Comparison of ENCODE assay signal across 18 cellular contexts in genomic region chr1:51168266-51168845, GRCh38.
DNase-seq lines count a peak whose midpoint lies in the region; ATAC-seq, FAIRE-seq and TF ChIP-seq lines count a peak whose summit lies in the region.
"Had no signal": no experiment of that assay in that cellular context is flagged by ENCODE, and none has a peak within 500 bp of the region (broad histone marks: within the 10 kb centered on the region; RNA-seq: fewer than 3 reads in every experiment).

No MANE protein-coding gene starts in this region.

- ATAC-seq in PC-3 (no peak), HG03175 (IDR thresholded peaks at IDR 0.05; ENCODE audit: unreplicated experiment) (no peak), HepG2 (no peak)
- ATAC-seq: gastroesophageal sphincter, T-helper 17 cell had no signal

- no peaks in the 10 kb centered on the region for H3K36me3 Mint-ChIP-seq in MCF 10A (ENCODE audit: insufficient read depth, unreplicated experiment)
- H3K36me3 Mint-ChIP-seq: immature natural killer cell had no signal

- TF ChIP-seq CTCF in mammary epithelial cell (conservative IDR thresholded peaks at IDR 0.05 in 1 of 2, IDR thresholded peaks at IDR 0.05 in 1 of 2; ENCODE audit: extremely low read depth in 1 of 2, insufficient read depth in 1 of 2, low read depth in 1 of 2, low read length in 2 of 2) (no peak), MCF 10A (IDR thresholded peaks at IDR 0.05; ENCODE audit: unreplicated experiment) (no peak), PC-3 (conservative IDR thresholded peaks at IDR 0.05; ENCODE audit: low read depth, low read length) (no peak), fibroblast of pulmonary artery (IDR thresholded peaks at IDR 0.05; ENCODE audit: low read length, missing control alignments) (no peak), HepG2 (CRISPR knock-in tag; IDR thresholded peaks at IDR 0.05) (no peak), brain microvascular endothelial cell (IDR thresholded peaks at IDR 0.05; ENCODE audit: low read depth, low read length, missing control alignments) (no peak)

- H3K27ac ChIP-seq in mammary epithelial cell (ENCODE audit: insufficient read depth, low read depth, low read length) (no peak overlapping the region), PC-3 (ENCODE audit: low read length) (no peak overlapping the region), HepG2 (ENCODE audit: extremely low read length, insufficient read depth, low read length) (no peak overlapping the region), brain microvascular endothelial cell (no peak overlapping the region)
- H3K27ac ChIP-seq: ascending aorta, gastroesophageal sphincter, suprapubic skin had no signal

- H3K79me2 ChIP-seq in mammary epithelial cell (ENCODE audit: insufficient read depth, low read length) (no peaks in the 10 kb centered on the region), PC-3 (ENCODE audit: low read length) (no peaks in the 10 kb centered on the region), HepG2 (ENCODE audit: insufficient read depth, low read length) (no peaks in the 10 kb centered on the region)

- H3K27ac Mint-ChIP-seq in MCF 10A (ENCODE audit: low read depth, unreplicated experiment) = no peak overlapping the region
- H3K27ac Mint-ChIP-seq: immature natural killer cell, T-helper 17 cell had no signal

- H3K9ac ChIP-seq in mammary epithelial cell (ENCODE audit: insufficient read depth, low read length) = no peak overlapping the region
- H3K9ac ChIP-seq in PC-3 (ENCODE audit: low read length) = no peak overlapping the region
- H3K9ac ChIP-seq in HepG2 (ENCODE audit: insufficient read depth, low read depth, low read length) = no peak overlapping the region

- H3K9me3 ChIP-seq in mammary epithelial cell (replicated peaks; ENCODE audit: insufficient read depth, low read length) (no peaks in the 10 kb centered on the region), PC-3 (ENCODE audit: low read length) (no peaks in the 10 kb centered on the region), HepG2 (ENCODE audit: low read length) (no peaks in the 10 kb centered on the region)
- H3K9me3 ChIP-seq: ascending aorta, gastroesophageal sphincter, suprapubic skin had no signal

- H3K36me3 ChIP-seq in mammary epithelial cell (ENCODE audit: insufficient read depth, low read length) (no peaks in the 10 kb centered on the region), PC-3 (ENCODE audit: low read depth, low read length) (no peaks in the 10 kb centered on the region), HepG2 (replicated peaks in 1 of 2; ENCODE audit: control insufficient read depth in 1 of 2, insufficient read depth in 2 of 2, low read length in 2 of 2) (no peaks in the 10 kb centered on the region), brain microvascular endothelial cell (replicated peaks) (no peaks in the 10 kb centered on the region)
- H3K36me3 ChIP-seq: ascending aorta, gastroesophageal sphincter, suprapubic skin had no signal

- TF ChIP-seq RAD21 in HepG2 (CRISPR knock-in tag; IDR thresholded peaks at IDR 0.05) = no peak

- intact Hi-C loops in mammary epithelial cell (cut with micrococcal nuclease) (no loop called here), MCF 10A (cut with micrococcal nuclease) (no loop called here), PC-3 (cut with micrococcal nuclease) (no loop called here), HepG2 (cut with micrococcal nuclease; ENCODE audit: unreplicated experiment) (no loop called here)

- H3K9me3 Mint-ChIP-seq in MCF 10A (ENCODE audit: unreplicated experiment) = no peaks in the 10 kb centered on the region

- in situ Hi-C loops in mammary epithelial cell (cut with MboI; ENCODE audit: low sequenced_read_pairs in 2 of 2) (no loop called here), HepG2 (cut with HindIII; ENCODE audit: extremely low pct_ligation_motif_present, low pct_unique_long_range_greater_than_20kb) (no loop called here), brain microvascular endothelial cell (cut with HindIII; ENCODE audit: low pct_ligation_motif_present, low sequenced_read_pairs) (no loop called here)

- no peak for TF ChIP-seq POLR2A in HepG2 (IDR thresholded peaks at IDR 0.05; ENCODE audit: insufficient read depth in 1 of 2, low read depth in 2 of 2, low read length in 2 of 2)

- no TSS peak for BruUV-seq in mammary epithelial cell (replicated peaks; lab: Mats Ljungman, UMichigan)
- BruUV-seq in MCF 10A (replicated peaks; lab: Mats Ljungman, UMichigan) = no TSS peak
- BruUV-seq in PC-3 (replicated peaks; lab: Mats Ljungman, UMichigan) = no TSS peak
- no TSS peak for BruUV-seq in HepG2 (replicated peaks; lab: Mats Ljungman, UMichigan)

- peaks cover 9% of the 10 kb centered on the region for H3K4me1 ChIP-seq in mammary epithelial cell (ENCODE audit: insufficient read depth, low read length)
- H3K4me1 ChIP-seq in PC-3 (ENCODE audit: insufficient read depth, low read length) = peaks cover 30% of the 10 kb centered on the region
- no peaks in the 10 kb centered on the region for H3K4me1 ChIP-seq in HepG2 (ENCODE audit: insufficient read depth, low read length)
- H3K4me1 ChIP-seq: ascending aorta, suprapubic skin had no signal

- CTCF ChIA-PET in mammary epithelial cell (lab: Charles Lee; ENCODE audit: low non-redundant PET) = interaction anchor here (0.6 kb wide), 1 partner anchor 35 kb away, joined by 3 read pairs; no protein-coding TSS in a partner anchor
- CTCF ChIA-PET in MCF 10A (lab: Yijun Ruan, JAX) = interaction anchor here (0.9 to 1.3 kb wide), 4 partner anchors 11 to 78 kb away, joined by 3 to 6 read pairs (median 3); no protein-coding TSS in a partner anchor
- CTCF ChIA-PET in PC-3 (lab: Charles Lee) = no interaction called here
- CTCF ChIA-PET in HepG2 (lab: Yijun Ruan, JAX; ENCODE audit: low intra/inter-chr PET ratio, low total read pairs) = no interaction called here

- no peak overlapping the region for H3K4me2 ChIP-seq in mammary epithelial cell (ENCODE audit: insufficient read depth, low read depth, low read length)
- H3K4me2 ChIP-seq in PC-3 (ENCODE audit: low read length) = no peak overlapping the region
- H3K4me2 ChIP-seq in HepG2 (ENCODE audit: low read depth, low read length) = no peak overlapping the region

- H2AFZ ChIP-seq in mammary epithelial cell (ENCODE audit: low read depth, low read length) (peak overlapping the region; percentile 10), PC-3 (ENCODE audit: low read length) (0 out of 2 replicates have a peak overlapping the region, but pooled peaks have one; percentile 9), HepG2 (ENCODE audit: low read length) (no peak overlapping the region)

- H3K4me3 Mint-ChIP-seq in MCF 10A (ENCODE audit: unreplicated experiment) = no peak overlapping the region
- H3K4me3 Mint-ChIP-seq: immature natural killer cell, T-helper 17 cell had no signal

- H3K4me3 ChIP-seq in mammary epithelial cell (replicated peaks in 1 of 3; ENCODE audit: insufficient read depth in 1 of 3, low read depth in 2 of 3, low read length in 3 of 3) (no peak overlapping the region), PC-3 (ENCODE audit: low read length) (no peak overlapping the region), fibroblast of pulmonary artery (replicated peaks; ENCODE audit: low read depth, low read length) (no peak overlapping the region), HepG2 (replicated peaks in 1 of 3; ENCODE audit: insufficient read depth in 1 of 3, low read depth in 2 of 3, low read length in 3 of 3) (no peak overlapping the region), brain microvascular endothelial cell (ENCODE audit: low read depth, low read length) (no peak overlapping the region)
- H3K4me3 ChIP-seq: ascending aorta, gastroesophageal sphincter, suprapubic skin had no signal

- 55% methylated on average over 1 of the region's 1 CpG for WGBS in mammary epithelial cell (ENCODE audit: low coverage, missing lambda C conversion rate)
- whole genome bisulfite sequencing in HepG2 (ENCODE audit: low lambda C conversion rate) = 6% methylated on average over 1 of the region's 1 CpG

- no peak for TF ChIP-seq EP300 in HepG2 (IDR thresholded peaks at IDR 0.05; ENCODE audit: low read depth in 2 of 2, low read length in 2 of 2)
- TF ChIP-seq EP300 in HepG2 (CRISPR knock-in tag; IDR thresholded peaks at IDR 0.05; ENCODE audit: borderline replicate concordance) = no peak

- dilution Hi-C loops in mammary epithelial cell (cut with HindIII; ENCODE audit: low sequenced_read_pairs) = no loop called here

- POLR2A ChIA-PET in MCF 10A (lab: Yijun Ruan, JAX) = interaction anchor here (0.6 to 1.5 kb wide), 3 partner anchors 19 to 212 kb away, joined by 3 to 4 read pairs (median 3); no protein-coding TSS in a partner anchor
- POLR2A ChIA-PET in PC-3 (lab: Charles Lee; ENCODE audit: unreplicated experiment) = no interaction called here
- POLR2A ChIA-PET in HepG2 (lab: Yijun Ruan, JAX) = no interaction called here

- H3K27me3 Mint-ChIP-seq in MCF 10A (ENCODE audit: insufficient read depth, unreplicated experiment) = no peaks in the 10 kb centered on the region
- H3K27me3 Mint-ChIP-seq: T-helper 17 cell had no signal

- no peaks in the 10 kb centered on the region for H3K9me2 ChIP-seq in PC-3 (replicated peaks; ENCODE audit: low read length)

- H4K20me1 ChIP-seq in mammary epithelial cell (ENCODE audit: insufficient read depth, low read length) (no peaks in the 10 kb centered on the region), PC-3 (ENCODE audit: low read length) (no peaks in the 10 kb centered on the region), HepG2 (ENCODE audit: insufficient read depth, low read length) (no peaks in the 10 kb centered on the region)

- H3K27me3 ChIP-seq in mammary epithelial cell (ENCODE audit: insufficient read depth, low read length) (no peaks in the 10 kb centered on the region), PC-3 (ENCODE audit: low read length) (no peaks in the 10 kb centered on the region), HepG2 (ENCODE audit: control insufficient read depth in 1 of 2, insufficient read depth in 2 of 2, low read length in 2 of 2) (no peaks in the 10 kb centered on the region), brain microvascular endothelial cell (replicated peaks) (no peaks in the 10 kb centered on the region)
- H3K27me3 ChIP-seq: ascending aorta, gastroesophageal sphincter, suprapubic skin had no signal

- H3K4me1 Mint-ChIP-seq in MCF 10A (ENCODE audit: insufficient read depth, unreplicated experiment) = no peaks in the 10 kb centered on the region
- H3K4me1 Mint-ChIP-seq: immature natural killer cell had no signal

- DNase-seq in mammary epithelial cell = peak; percentile 10
- no peak for DNase-seq in MCF 10A (ENCODE audit: unreplicated experiment)
- DNase-seq in PC-3 = no peak
- peak; percentile 6 for DNase-seq in fibroblast of pulmonary artery (ENCODE audit: low read depth)
- no peak for DNase-seq in HepG2 (ENCODE audit: low spot score)
- DNase-seq in brain microvascular endothelial cell = no peak
- DNase-seq in EL = no peak
- DNase-seq: activated CD4-positive, alpha-beta T cell treated with anti-CD3 and anti-CD28 coated beads for 4 hours; activated T-cell treated with anti-CD3 and anti-CD28 coated beads, Interleukin-2, amount 50 U/mL, for 48 hours; immature natural killer cell; NCI-H1436 treated with DMSO at 0.1 percent for 48 hours; NCI-H524 treated with DMSO at 0.1 percent for 48 hours; stimulated activated CD4-positive, alpha-beta T cell treated with anti-CD3 and anti-CD28 coated beads, Interleukin-12 subunit alpha, Interleukin-12 subunit beta, amount 100 ng/mL, for 4 hours; T-helper 17 cell had no signal

- peaks cover 3% of the 10 kb centered on the region for H3F3A ChIP-seq in PC-3 (ENCODE audit: low read length, unreplicated experiment)

- no peak for FAIRE-seq in HepG2 (lab: Jason Lieb, UNC)

TF ChIP-seq in HepG2, 621 proteins besides CTCF, POLR2A, EP300 and RAD21 (continues in another document):
- TF ChIP-seq BCL6 (CRISPR knock-in tag; IDR thresholded peaks at IDR 0.05) = no peak

Comparison
In these comparisons a context has a peak if more than half of its experiments do, and no peak if none do; other contexts are left out.
1. DNase-seq: peak in mammary epithelial cell (single experiment) and fibroblast of pulmonary artery (single experiment); none in MCF 10A (single experiment), PC-3 (single experiment), HepG2 (single experiment), brain microvascular endothelial cell (single experiment) and EL (single experiment).
2. CTCF ChIA-PET loops: an anchor here in mammary epithelial cell (0.6 kb wide) and MCF 10A (0.9 to 1.3 kb wide); none called in PC-3 and HepG2.